In genomic region chr7:24851791-24852190, GRCh38 we compare ENCODE assay signal across 12 cellular contexts.
DNase-seq lines count a peak whose midpoint lies in the region; ATAC-seq, FAIRE-seq and TF ChIP-seq lines count a peak whose summit lies in the region.
"Had no signal": no experiment of that assay in that cellular context is flagged by ENCODE, and none has a peak within 500 bp of the region (broad histone marks: within the 10 kb centered on the region; RNA-seq: fewer than 3 reads in every experiment).

No MANE protein-coding gene starts in this region.

- H3K36me3 ChIP-seq in PC-3 (ENCODE audit: low read depth, low read length) (no peaks in the 10 kb centered on the region; the same call in 1 of the 2 replicates), mammary epithelial cell (ENCODE audit: insufficient read depth, low read length) (peaks cover 29% of the 10 kb centered on the region), esophagus squamous epithelium (peaks cover 0 to 29% (median 3%) of the 10 kb centered on the region in 3 donors)
- H3K36me3 ChIP-seq: cardiac muscle cell had no signal

- CTCF ChIA-PET in PC-3 (lab: Charles Lee) (interaction anchor here (0.7 kb wide), 1 partner anchor 31 kb away, joined by 3 read pairs; no protein-coding TSS in a partner anchor), mammary epithelial cell (lab: Charles Lee; ENCODE audit: low non-redundant PET) (no interaction called here)

- H3K36me3 Mint-ChIP-seq in activated T-cell treated with anti-CD3 and anti-CD28 coated beads, Interleukin-2, amount 50 U/mL, for 24 hours (ENCODE audit: low read depth), result peaks cover 91% of the 10 kb centered on the region
- peaks cover 86% of the 10 kb centered on the region for H3K36me3 Mint-ChIP-seq in stimulated activated effector memory CD8-positive, alpha-beta T cell treated with anti-CD3 and anti-CD28 coated beads, Interleukin-12 subunit alpha, Interleukin-12 subunit beta, amount 100 ng/mL, for 72 hours

- FAIRE-seq in GM12892 (lab: Jason Lieb, UNC), result no peak

- intact Hi-C loops in PC-3 (cut with micrococcal nuclease) (no loop called here), mammary epithelial cell (cut with micrococcal nuclease) (no loop called here), esophagus squamous epithelium (cut with DNase I) (no loop called here)

- H3F3A ChIP-seq in PC-3 (ENCODE audit: low read length, unreplicated experiment), result no peaks in the 10 kb centered on the region

- peak overlapping the region; percentile 27; the same call in 1 of the 2 replicates for H3K4me2 ChIP-seq in PC-3 (ENCODE audit: low read length)
- H3K4me2 ChIP-seq in mammary epithelial cell (ENCODE audit: insufficient read depth, low read depth, low read length), result no peak overlapping the region

- BruUV-seq in PC-3 (replicated peaks; lab: Mats Ljungman, UMichigan) (no TSS peak), mammary epithelial cell (replicated peaks; lab: Mats Ljungman, UMichigan) (no TSS peak)

- H3K4me3 Mint-ChIP-seq in activated T-cell treated with anti-CD3 and anti-CD28 coated beads, Interleukin-2, amount 50 U/mL, for 24 hours, result no peak overlapping the region
- no peak overlapping the region for H3K4me3 Mint-ChIP-seq in stimulated activated effector memory CD8-positive, alpha-beta T cell treated with anti-CD3 and anti-CD28 coated beads, Interleukin-12 subunit alpha, Interleukin-12 subunit beta, amount 100 ng/mL, for 72 hours
- H3K4me3 Mint-ChIP-seq: activated B cell treated with CpG ODN at 0.5 μM for 24 hours had no signal

- peak; percentile 95 for ATAC-seq in PC-3
- peak; percentile 87 for ATAC-seq in stimulated activated effector memory CD8-positive, alpha-beta T cell treated with anti-CD3 and anti-CD28 coated beads, Interleukin-12 subunit alpha, Interleukin-12 subunit beta, amount 100 ng/mL, for 72 hours
- ATAC-seq in HG02588 (IDR thresholded peaks at IDR 0.05; ENCODE audit: unreplicated experiment), result no peak

- H3K9me2 ChIP-seq in PC-3 (replicated peaks; ENCODE audit: low read length), result no peaks in the 10 kb centered on the region

- H3K79me2 ChIP-seq in PC-3 (ENCODE audit: low read length) (no peaks in the 10 kb centered on the region), mammary epithelial cell (ENCODE audit: insufficient read depth, low read length) (peaks cover 2% of the 10 kb centered on the region)

- H3K4me1 Mint-ChIP-seq in activated T-cell treated with anti-CD3 and anti-CD28 coated beads, Interleukin-2, amount 50 U/mL, for 24 hours (ENCODE audit: low read depth), result peaks cover 25% of the 10 kb centered on the region
- peaks cover 32% of the 10 kb centered on the region for H3K4me1 Mint-ChIP-seq in stimulated activated effector memory CD8-positive, alpha-beta T cell treated with anti-CD3 and anti-CD28 coated beads, Interleukin-12 subunit alpha, Interleukin-12 subunit beta, amount 100 ng/mL, for 72 hours

- H3K4me3 ChIP-seq in PC-3 (ENCODE audit: low read length) (no peak overlapping the region), mammary epithelial cell (replicated peaks in 1 of 3; ENCODE audit: insufficient read depth in 1 of 3, low read depth in 2 of 3, low read length in 3 of 3) (no peak overlapping the region), esophagus squamous epithelium (no peak overlapping the region)
- H3K4me3 ChIP-seq: cardiac muscle cell had no signal

- H3K27me3 ChIP-seq in PC-3 (ENCODE audit: low read length), result no peaks in the 10 kb centered on the region
- no peaks in the 10 kb centered on the region for H3K27me3 ChIP-seq in mammary epithelial cell (ENCODE audit: insufficient read depth, low read length)
- H3K27me3 ChIP-seq in esophagus squamous epithelium, result no peaks in the 10 kb centered on the region
- H3K27me3 ChIP-seq: cardiac muscle cell had no signal

- TF ChIP-seq CTCF in PC-3 (conservative IDR thresholded peaks at IDR 0.05; ENCODE audit: low read depth, low read length) (no peak), mammary epithelial cell (conservative IDR thresholded peaks at IDR 0.05 in 1 of 2, IDR thresholded peaks at IDR 0.05 in 1 of 2; ENCODE audit: extremely low read depth in 1 of 2, insufficient read depth in 1 of 2, low read depth in 1 of 2, low read length in 2 of 2) (no peak), esophagus squamous epithelium (IDR thresholded peaks at IDR 0.05) (no peak)

- H3K27ac ChIP-seq in PC-3 (ENCODE audit: low read length) (no peak overlapping the region), mammary epithelial cell (ENCODE audit: insufficient read depth, low read depth, low read length) (no peak overlapping the region), esophagus squamous epithelium (no peak overlapping the region)
- H3K27ac ChIP-seq: cardiac muscle cell had no signal

- H4K20me1 ChIP-seq in PC-3 (ENCODE audit: low read length) (no peaks in the 10 kb centered on the region), mammary epithelial cell (ENCODE audit: insufficient read depth, low read length) (no peaks in the 10 kb centered on the region)

- H3K27me3 Mint-ChIP-seq in activated T-cell treated with anti-CD3 and anti-CD28 coated beads, Interleukin-2, amount 50 U/mL, for 24 hours, result no peaks in the 10 kb centered on the region
- H3K27me3 Mint-ChIP-seq: activated B cell treated with CpG ODN at 0.5 μM for 24 hours had no signal

- no peaks in the 10 kb centered on the region for H3K9me3 Mint-ChIP-seq in activated T-cell treated with anti-CD3 and anti-CD28 coated beads, Interleukin-2, amount 50 U/mL, for 24 hours
- no peaks in the 10 kb centered on the region for H3K9me3 Mint-ChIP-seq in stimulated activated effector memory CD8-positive, alpha-beta T cell treated with anti-CD3 and anti-CD28 coated beads, Interleukin-12 subunit alpha, Interleukin-12 subunit beta, amount 100 ng/mL, for 72 hours
- H3K9me3 Mint-ChIP-seq: activated B cell treated with CpG ODN at 0.5 μM for 24 hours had no signal

- POLR2A ChIA-PET in PC-3 (lab: Charles Lee; ENCODE audit: unreplicated experiment), result interaction anchor here (0.6 kb wide), 2 partner anchors 230 to 273 kb away, joined by 3 to 5 read pairs; partner anchors contain the start of gene CYCS

- peaks cover 11% of the 10 kb centered on the region for H3K4me1 ChIP-seq in PC-3 (ENCODE audit: insufficient read depth, low read length)
- H3K4me1 ChIP-seq in mammary epithelial cell (ENCODE audit: insufficient read depth, low read length), result peaks cover 6% of the 10 kb centered on the region
- H3K4me1 ChIP-seq in esophagus squamous epithelium, result no peaks in the 10 kb centered on the region

- DNase-seq in activated T-cell treated with anti-CD3 and anti-CD28 coated beads for 48 hours (ENCODE audit: low read depth) (peak; percentile 19), PC-3 (peak; percentile 56), mammary epithelial cell (peak; percentile 40), GM12892 (ENCODE audit: insufficient read length) (no peak), esophagus squamous epithelium (lab: John Stamatoyannopoulos, UW) (no peak)
- no peak for DNase-seq in activated T-cell treated with anti-CD3 and anti-CD28 coated beads, Interleukin-2, amount 50 U/mL, for 24 hours
- DNase-seq in stimulated activated effector memory CD8-positive, alpha-beta T cell treated with anti-CD3 and anti-CD28 coated beads, Interleukin-12 subunit alpha, Interleukin-12 subunit beta, amount 100 ng/mL, for 72 hours (ENCODE audit: low spot score in 2 of 2), result no peak
- DNase-seq: activated B cell treated with CpG ODN at 0.5 μM for 24 hours, C1 segment of cervical spinal cord, substantia nigra had no signal

- dilution Hi-C loops in mammary epithelial cell (cut with HindIII; ENCODE audit: low sequenced_read_pairs), result no loop called here

- in situ Hi-C loops in mammary epithelial cell (cut with MboI; ENCODE audit: low sequenced_read_pairs in 2 of 2), result no loop called here

- TF ChIP-seq POLR2A in GM12892 (IDR thresholded peaks at IDR 0.05; ENCODE audit: low read depth, low read length), result no peak
- TF ChIP-seq POLR2A in esophagus squamous epithelium (IDR thresholded peaks at IDR 0.05), result no peak

- H2AFZ ChIP-seq in PC-3 (ENCODE audit: low read length) (no peak overlapping the region), mammary epithelial cell (ENCODE audit: low read depth, low read length) (no peak overlapping the region)

- H3K27ac Mint-ChIP-seq in activated T-cell treated with anti-CD3 and anti-CD28 coated beads, Interleukin-2, amount 50 U/mL, for 24 hours, result no peak overlapping the region
- peak overlapping the region; percentile 85 for H3K27ac Mint-ChIP-seq in stimulated activated effector memory CD8-positive, alpha-beta T cell treated with anti-CD3 and anti-CD28 coated beads, Interleukin-12 subunit alpha, Interleukin-12 subunit beta, amount 100 ng/mL, for 72 hours
- H3K27ac Mint-ChIP-seq: activated B cell treated with CpG ODN at 0.5 μM for 24 hours had no signal

- H3K9ac ChIP-seq in PC-3 (ENCODE audit: low read length) (no peak overlapping the region), mammary epithelial cell (ENCODE audit: insufficient read depth, low read length) (no peak overlapping the region)

- H3K9me3 ChIP-seq in PC-3 (ENCODE audit: low read length) (no peaks in the 10 kb centered on the region), mammary epithelial cell (replicated peaks; ENCODE audit: insufficient read depth, low read length) (no peaks in the 10 kb centered on the region), esophagus squamous epithelium (no peaks in the 10 kb centered on the region)

Comparison
In these comparisons a context has a peak if more than half of its experiments do, and no peak if none do; other contexts are left out.
1. DNase-seq: peak in activated T-cell treated with anti-CD3 and anti-CD28 coated beads for 48 hours (single experiment), PC-3 (single experiment) and mammary epithelial cell (single experiment); none in activated T-cell treated with anti-CD3 and anti-CD28 coated beads, Interleukin-2, amount 50 U/mL, for 24 hours (single experiment), stimulated activated effector memory CD8-positive, alpha-beta T cell treated with anti-CD3 and anti-CD28 coated beads, Interleukin-12 subunit alpha, Interleukin-12 subunit beta, amount 100 ng/mL, for 72 hours (0 of 2), GM12892 (single experiment) and esophagus squamous epithelium (single experiment).